Comparison of ENCODE assay signal across 8 cellular contexts in the genomic region with DNA sequence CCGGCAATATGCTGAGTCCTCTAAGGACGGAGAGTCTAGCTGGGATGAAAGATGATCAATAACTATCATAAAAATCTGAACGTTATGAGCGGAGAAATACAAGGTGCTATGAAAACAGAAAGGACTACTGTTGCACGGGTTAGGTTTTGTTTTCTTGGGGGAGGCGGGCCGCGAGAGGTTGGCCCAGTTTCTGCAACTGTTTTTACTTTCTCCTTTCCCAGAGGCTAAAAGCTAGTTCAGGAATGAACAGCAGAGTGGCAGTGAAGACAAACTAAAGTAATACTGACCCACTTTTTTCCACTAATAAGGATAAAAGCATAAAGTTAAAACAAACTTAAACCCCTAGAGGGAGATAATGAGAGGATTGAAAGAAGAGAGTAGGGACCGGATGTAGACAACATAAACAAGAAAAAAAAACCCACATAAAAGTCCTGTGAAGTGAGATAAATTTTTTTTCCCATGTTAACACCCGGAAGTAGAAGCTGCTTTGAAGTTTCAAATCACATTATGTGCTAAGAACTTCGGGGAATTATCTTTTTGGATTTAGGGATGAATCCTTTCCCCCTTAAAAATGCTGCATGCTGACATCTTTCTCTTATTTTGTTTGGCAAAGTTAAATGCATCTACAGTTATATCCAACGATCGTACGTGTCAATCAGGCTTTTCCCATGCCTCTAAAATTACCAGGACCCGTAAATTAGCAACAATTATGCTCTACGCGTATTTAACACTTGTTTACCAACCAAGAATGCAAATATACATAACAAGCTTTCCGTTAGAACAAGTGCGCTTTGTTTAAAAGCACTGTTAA. TPM values are rescaled to one million over a fixed set of nuclear protein-coding genes. Genes with fewer than 3 reads are reported as not detected.
DNase-seq lines count a peak whose midpoint lies in the region; ATAC-seq, FAIRE-seq and TF ChIP-seq lines count a peak whose summit lies in the region.

No MANE protein-coding gene starts in this region.

- H3K27me3 ChIP-seq in CD4-positive, alpha-beta T cell (ENCODE audit: control insufficient read depth, insufficient read depth, low read length): no peaks in the 10 kb centered on the region
- no peaks in the 10 kb centered on the region for H3K27me3 ChIP-seq in adipocyte (replicated peaks; ENCODE audit: control insufficient read depth, insufficient read depth, low read length)
- no peaks in the 10 kb centered on the region for H3K27me3 ChIP-seq in heart right ventricle
- H3K27me3 ChIP-seq in psoas muscle (ENCODE audit: insufficient read depth in 3 of 3, low read length in 2 of 3): no peaks in the 10 kb centered on the region

- H3K36me3 ChIP-seq in adipocyte (ENCODE audit: control insufficient read depth, insufficient read depth, low read length, severe bottlenecking) (no peaks in the 10 kb centered on the region), heart right ventricle (no peaks in the 10 kb centered on the region), psoas muscle (ENCODE audit: insufficient read depth in 1 of 2, low read depth in 1 of 2) (no peaks in the 10 kb centered on the region)

- CTCF ChIA-PET in CD4-positive, alpha-beta T cell (lab: Charles Lee): interaction anchor here (0.7 to 4.4 kb wide), 37 partner anchors 11 to 340 kb away, joined by 3 to 49 read pairs (median 4); a partner anchor contains a TSS

- no peaks in the 10 kb centered on the region for H3K9me3 ChIP-seq in CD4-positive, alpha-beta T cell (ENCODE audit: control insufficient read depth, low read length)
- H3K9me3 ChIP-seq in adipocyte (ENCODE audit: control insufficient read depth, low read length) (no peaks in the 10 kb centered on the region), heart right ventricle (no peaks in the 10 kb centered on the region), psoas muscle (no peaks in the 10 kb centered on the region)

- H3K27ac Mint-ChIP-seq in CD4-positive, alpha-beta T cell: peak overlapping the region; percentile 92

- TF ChIP-seq POLR2A in GM19099 (IDR thresholded peaks at IDR 0.05; ENCODE audit: extremely low read depth, insufficient read length, low read depth): peak; percentile 25

- TF ChIP-seq CTCF in CD4-positive, alpha-beta T cell (IDR thresholded peaks at IDR 0.05): peak; percentile 74
- TF ChIP-seq CTCF in heart right ventricle (IDR thresholded peaks at IDR 0.05) (peak in 7 of 9 donors; percentile 14 to 55 (median 39)), psoas muscle (IDR thresholded peaks at IDR 0.05) (peak; percentile 39)

- POLR2A ChIA-PET in CD4-positive, alpha-beta T cell (lab: Charles Lee): interaction anchor here (0.6 to 4.6 kb wide), 41 partner anchors 9 to 542 kb away, joined by 3 to 98 read pairs (median 6); a partner anchor contains a TSS

- peak; percentile 69 for FAIRE-seq in RCC 7860 (lab: Jason Lieb, UNC)

- ATAC-seq in CD4-positive, alpha-beta T cell (ENCODE audit: poor library complexity): peak; percentile 22
- ATAC-seq in heart right ventricle: peak in 4 of 8 donors; percentile 13 to 32 (median 20)
- ATAC-seq in psoas muscle: no peak
- ATAC-seq in GM19023 (IDR thresholded peaks at IDR 0.05; ENCODE audit: unreplicated experiment): no peak

- peak in 8 of 10 experiments; percentile 11 to 54 (median 20) for DNase-seq in CD4-positive, alpha-beta T cell
- DNase-seq in HPDE6-E6E7 (ENCODE audit: extremely low spot score) (peak; percentile 67), RCC 7860 (ENCODE audit: low spot score) (peak; percentile 70), adipocyte (ENCODE audit: low read depth) (peak; percentile 91), heart right ventricle (peak; percentile 19 to 23), psoas muscle (no peak)

- peaks cover 38% of the 10 kb centered on the region for H3K4me1 Mint-ChIP-seq in CD4-positive, alpha-beta T cell (ENCODE audit: low read depth)

- H3K36me3 Mint-ChIP-seq in CD4-positive, alpha-beta T cell (ENCODE audit: low read depth): peaks cover 32% of the 10 kb centered on the region

- peak overlapping the region; percentile 87 for H3K27ac ChIP-seq in CD4-positive, alpha-beta T cell (ENCODE audit: low read depth, low read length)
- H3K27ac ChIP-seq in heart right ventricle (peak overlapping the region; percentile 92 to 100 (median 99)), psoas muscle (peak overlapping the region; percentile 98)

- no peaks in the 10 kb centered on the region for H3K9me3 Mint-ChIP-seq in CD4-positive, alpha-beta T cell

- 17% methylated on average over 19 of the region's 19 CpGs for WGBS in heart right ventricle, 2 donors
- WGBS in psoas muscle, 3 donors: 13 to 17% (median 13%) methylated on average over 19 of the region's 19 CpGs

- peaks cover 26% of the 10 kb centered on the region for H3K4me1 ChIP-seq in adipocyte (ENCODE audit: control insufficient read depth, insufficient read depth, low read length)
- H3K4me1 ChIP-seq in heart right ventricle: peaks cover 0 to 38% (median 26%) of the 10 kb centered on the region in 9 donors
- peaks cover 21% of the 10 kb centered on the region for H3K4me1 ChIP-seq in psoas muscle

- H3K9ac ChIP-seq in adipocyte (ENCODE audit: low read length): peak overlapping the region; percentile 84

- intact Hi-C loops in CD4-positive, alpha-beta T cell (cut with DNase I, micrococcal nuclease): loop anchor here (1.0 to 5.0 kb wide), 9 partner anchors 36 to 366 kb away; a partner anchor contains a TSS
- intact Hi-C loops in heart right ventricle (cut with DNase I): loop anchor here in 8 of 10 donors (5.0 to 10.0 kb wide), 13 partner anchors 46 to 366 kb away; a partner anchor contains a TSS
- intact Hi-C loops in psoas muscle (cut with DNase I): loop anchor here (5.0 to 10.0 kb wide), 4 partner anchors 114 to 546 kb away; a partner anchor contains a TSS

- H3K27me3 Mint-ChIP-seq in CD4-positive, alpha-beta T cell: no peaks in the 10 kb centered on the region

- peak overlapping the region; percentile 95 for H3K4me3 Mint-ChIP-seq in CD4-positive, alpha-beta T cell

- H3K4me3 ChIP-seq in adipocyte (ENCODE audit: low read length) (peak overlapping the region; percentile 96), heart right ventricle (peak overlapping the region; percentile 70 to 97 (median 90)), psoas muscle (peak overlapping the region; percentile 94)

RNA-seq across cellular contexts. Expression of a gene that starts 1.0 kb away (rescaled TPM):
- 100 to 1,000 TPM; 112 to 113 TPM for total RNA-seq in CD4-positive, alpha-beta T cell
- total RNA-seq in heart right ventricle (10 to 100 TPM; 14.5 to 32.4 (median 21.7) TPM), psoas muscle (10 to 100 TPM; 13.3 to 21.4 (median 16.1) TPM)
- polyA plus RNA-seq in heart right ventricle (10 to 100 TPM in 1 of 2 donors, 1 to 10 TPM in 1; 8.5 to 11.0 TPM), psoas muscle (10 to 100 TPM in 1 of 3 donors, 1 to 10 TPM in 2; 7.2 to 10.2 (median 8.8) TPM)

Comparison
In these comparisons a context has a peak if more than half of its experiments do, and no peak if none do; other contexts are left out.
1. DNase-seq: peak in CD4-positive, alpha-beta T cell (8 of 10), HPDE6-E6E7 (single experiment), RCC 7860 (single experiment), adipocyte (single experiment) and heart right ventricle (2 of 2); none in psoas muscle (0 of 2).
2. Peak in every context shown above with its lines, with median percentiles within 50 percentile points of each other: H3K27ac ChIP-seq, CTCF ChIP-seq and H3K4me3 ChIP-seq.